22 cellular contexts compared by ENCODE assay signal in the genomic region with DNA sequence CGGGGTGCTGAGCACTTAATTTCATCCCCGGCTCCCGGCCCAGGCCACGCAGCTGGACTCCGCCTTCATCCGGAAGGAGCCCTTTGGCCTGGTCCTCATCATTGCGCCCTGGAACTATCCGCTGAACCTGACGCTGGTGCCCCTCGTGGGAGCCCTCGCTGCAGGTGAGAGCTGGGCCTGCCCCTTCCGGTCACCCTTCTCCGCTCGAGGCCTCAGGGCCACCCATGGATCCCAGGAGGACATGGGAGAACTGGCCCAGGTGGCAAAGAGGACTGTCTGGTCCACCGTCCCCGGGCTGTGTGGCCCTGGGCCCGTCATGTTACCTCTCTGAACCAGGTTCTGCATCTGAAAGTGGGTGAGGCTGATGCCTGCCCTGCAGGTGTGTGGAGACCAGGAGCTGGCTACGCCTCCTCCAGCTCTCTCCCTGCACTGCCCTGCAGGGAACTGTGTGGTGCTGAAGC. TPM values are rescaled to one million over a fixed set of nuclear protein-coding genes. Genes with fewer than 3 reads are reported as not detected.
"Had no signal": no experiment of that assay in that cellular context is flagged by ENCODE, and none has a peak within 500 bp of the region (broad histone marks: within the 10 kb centered on the region; RNA-seq: fewer than 3 reads in every experiment).

No MANE protein-coding gene starts in this region.

- ATAC-seq: effector memory CD8-positive, alpha-beta T cell; left ventricle myocardium superior; lower lobe of right lung; natural killer cell; sciatic nerve; stimulated activated naive CD8-positive, alpha-beta T cell treated with anti-CD3 and anti-CD28 coated beads, Interleukin-15, amount 100 ng/mL, for 72 hours; upper lobe of right lung had no signal

- H3K36me3 ChIP-seq: transverse colon, uterus had no signal

- DNase-seq: cortex of kidney; effector memory CD8-positive, alpha-beta T cell; erythroblast; hypothalamus; left ventricle myocardium superior; lower lobe of right lung; natural killer cell; stimulated activated CD4-positive, alpha-beta T cell treated with anti-CD3 and anti-CD28 coated beads, Interleukin-12 subunit alpha, Interleukin-12 subunit beta, amount 100 ng/mL, for 4 hours; stimulated activated CD4-positive, alpha-beta T cell treated with anti-CD3 and anti-CD28 coated beads, Interleukin-1b, Interleukin-23, amount 100 ng/mL, for 48 hours; stimulated activated CD4-positive, alpha-beta T cell treated with anti-CD3 and anti-CD28 coated beads, Interleukin-4, amount 100 ng/mL, for 1 hour; stimulated activated CD8-positive, alpha-beta memory T cell treated with anti-CD3 and anti-CD28 coated beads, Interleukin-4, amount 100 ng/mL, for 48 hours; stimulated activated naive CD4-positive, alpha-beta T cell; stimulated activated naive CD8-positive, alpha-beta T cell treated with anti-CD3 and anti-CD28 coated beads, Interleukin-15, amount 100 ng/mL, for 72 hours; transverse colon; upper lobe of right lung; uterus had no signal

- H3K4me2 ChIP-seq: smooth muscle cell had no signal

- H3K27me3 ChIP-seq: suprapubic skin, transverse colon, upper lobe of right lung, uterus had no signal

- H3K4me1 ChIP-seq: parathyroid adenoma had no signal

- H3K36me3 Mint-ChIP-seq: natural killer cell had no signal

- H3K9ac ChIP-seq: parathyroid adenoma had no signal

- H3K9me3 Mint-ChIP-seq: effector memory CD8-positive, alpha-beta T cell; natural killer cell; stimulated activated naive CD8-positive, alpha-beta T cell treated with anti-CD3 and anti-CD28 coated beads, Interleukin-15, amount 100 ng/mL, for 72 hours had no signal

- H3K9me3 ChIP-seq: lower lobe of right lung, suprapubic skin, transverse colon, upper lobe of right lung, uterus had no signal

- H3K27ac Mint-ChIP-seq: effector memory CD8-positive, alpha-beta T cell; natural killer cell; stimulated activated naive CD8-positive, alpha-beta T cell treated with anti-CD3 and anti-CD28 coated beads, Interleukin-15, amount 100 ng/mL, for 72 hours had no signal

- H3K27ac ChIP-seq: lower lobe of right lung, parathyroid adenoma, suprapubic skin, transverse colon, upper lobe of right lung, uterus had no signal

- H3K4me3 Mint-ChIP-seq: effector memory CD8-positive, alpha-beta T cell; natural killer cell; stimulated activated naive CD8-positive, alpha-beta T cell treated with anti-CD3 and anti-CD28 coated beads, Interleukin-15, amount 100 ng/mL, for 72 hours had no signal

- H3K4me3 ChIP-seq: lower lobe of right lung, smooth muscle cell, suprapubic skin, transverse colon, upper lobe of right lung, uterus had no signal

- H3K4me1 Mint-ChIP-seq: stimulated activated naive CD8-positive, alpha-beta T cell treated with anti-CD3 and anti-CD28 coated beads, Interleukin-15, amount 100 ng/mL, for 72 hours had no signal

- H2AFZ ChIP-seq: parathyroid adenoma had no signal

- H3K27me3 Mint-ChIP-seq: progenitor cell of endocrine pancreas; stimulated activated naive CD8-positive, alpha-beta T cell treated with anti-CD3 and anti-CD28 coated beads, Interleukin-15, amount 100 ng/mL, for 72 hours had no signal

RNA-seq across cellular contexts. Expression of gene ALDH3B1, which starts 8.6 kb away (rescaled TPM):
- total RNA-seq: progenitor cell of endocrine pancreas had no signal
- polyA plus RNA-seq: neural cell had no signal
